In genomic region chrX:54999717-55000598, GRCh38 we compare ENCODE assay signal across 8 cellular contexts. TPM values are rescaled to one million over a fixed set of nuclear protein-coding genes. Genes with fewer than 3 reads are reported as not detected.
DNase-seq lines count a peak whose midpoint lies in the region; ATAC-seq, FAIRE-seq and TF ChIP-seq lines count a peak whose summit lies in the region.

Gene APEX2, plus strand, starts transcription at chrX:55000363. Its CDS starts 60 bp downstream, at chrX:55000423.

- peak; percentile 71 for TF ChIP-seq POLR2A in prostate gland (IDR thresholded peaks at IDR 0.05)

- H3K4me3 ChIP-seq in prostate gland: peak within 1 kb of the TSS; percentile 42 to 45

- no peaks in the 10 kb centered on the region for H3K36me3 ChIP-seq in prostate gland

- no peak for TF ChIP-seq CTCF in prostate gland (IDR thresholded peaks at IDR 0.05)

- ATAC-seq in GM18498 (IDR thresholded peaks at IDR 0.05; ENCODE audit: unreplicated experiment) (peak; percentile 94), HG02938 (IDR thresholded peaks at IDR 0.05; ENCODE audit: unreplicated experiment) (peak; percentile 91), left ventricle myocardium superior (peak; percentile 98)

- peak; percentile 59 for FAIRE-seq in urothelium cell line (lab: Jason Lieb, UNC)

- DNase-seq in NCI-H187 (lab: John Stamatoyannopoulos, UW) (peak; percentile 64 to 72), T-helper 2 cell (peak; percentile 66 to 95 (median 80)), left ventricle myocardium superior (peak; percentile 94), prostate gland (ENCODE audit: low spot score) (peak; percentile 87), urothelium cell line (ENCODE audit: low spot score) (peak; percentile 87)

- H3K9me3 ChIP-seq in prostate gland: no peaks in the 10 kb centered on the region

- no peaks in the 10 kb centered on the region for H3K27me3 ChIP-seq in prostate gland (replicated peaks; ENCODE audit: insufficient read depth)

- H3K27ac ChIP-seq in angular gyrus (ENCODE audit: low read depth, low read length) (peak within 1 kb of the TSS; percentile 80), prostate gland (peak within 1 kb of the TSS; percentile 85 to 86)

- intact Hi-C loops in left ventricle myocardium superior (cut with micrococcal nuclease) (no loop called here), prostate gland (cut with DNase I) (loop anchor here (5.0 kb wide), 1 partner anchor 193 kb away; the partner anchor contains the start of gene MAGED2)

- 0% methylated on average over 13 of the region's 55 CpGs for WGBS in prostate gland

- H3K4me1 ChIP-seq in prostate gland (replicated peaks): no peaks in the 10 kb centered on the region

RNA-seq across cellular contexts. Expression of gene APEX2, which starts in this region (rescaled TPM):
- total RNA-seq in left ventricle myocardium superior (7.7 TPM), prostate gland (10 to 100 TPM; 17.4 to 18.3 TPM)

Comparison
In these comparisons a context has a peak if more than half of its experiments do, and no peak if none do; other contexts are left out.
1. Peak in every context shown above with its lines: DNase-seq, ATAC-seq, H3K4me3 ChIP-seq and H3K27ac ChIP-seq.